1 cellular context compared by ENCODE assay signal in genomic region chr5:133827001-133827400, GRCh38.
TF ChIP-seq lines count a peak whose summit lies in the region.

No MANE protein-coding gene starts in this region.

TF ChIP-seq in HepG2, 621 proteins besides CTCF, POLR2A, EP300 and RAD21 (continued from another document):
- no peak for TF ChIP-seq THAP9 (CRISPR knock-in tag; IDR thresholded peaks at IDR 0.05; ENCODE audit: borderline replicate concordance)
- no peak for TF ChIP-seq ZNF772 (CRISPR knock-in tag; IDR thresholded peaks at IDR 0.05)
- TF ChIP-seq SMYD3 (CRISPR knock-in tag; IDR thresholded peaks at IDR 0.05) = no peak
- no peak for TF ChIP-seq TRIM24 (CRISPR knock-in tag; IDR thresholded peaks at IDR 0.05)
